Comparison of ENCODE assay signal across 1 cellular context in genomic region chr12:49228653-49229052, GRCh38.
TF ChIP-seq lines count a peak whose summit lies in the region.

No MANE protein-coding gene starts in this region.

TF ChIP-seq in K562, 482 proteins besides CTCF, POLR2A, EP300 and RAD21:
- TF ChIP-seq RBM34 (IDR thresholded peaks at IDR 0.05; ENCODE audit: borderline replicate concordance, insufficient read depth, low read length) = no peak
- no peak for TF ChIP-seq CBFB (CRISPR knock-in tag; IDR thresholded peaks at IDR 0.05)
- TF ChIP-seq FOXA1 (IDR thresholded peaks at IDR 0.05; ENCODE audit: borderline replicate concordance) = no peak
- TF ChIP-seq ZNF766 (CRISPR knock-in tag; conservative IDR thresholded peaks at IDR 0.05) = peak; percentile 61; the same call in 1 of the 2 replicates
- TF ChIP-seq HOXB6 (CRISPR knock-in tag; IDR thresholded peaks at IDR 0.05; ENCODE audit: borderline replicate concordance) = no peak
- no peak for TF ChIP-seq ZNF584 (CRISPR knock-in tag; IDR thresholded peaks at IDR 0.05; ENCODE audit: low read depth)
TF ChIP-seq in K562: peak in this region for 1.
